In genomic region chr2:101262142-101262541, GRCh38 we compare ENCODE assay signal across 27 cellular contexts.
"Had no signal": no experiment of that assay in that cellular context is flagged by ENCODE, and none has a peak within 500 bp of the region (broad histone marks: within the 10 kb centered on the region; RNA-seq: fewer than 3 reads in every experiment).

No MANE protein-coding gene starts in this region.

- H3K9me3 Mint-ChIP-seq: activated CD4-positive, alpha-beta memory T cell treated with anti-CD3 and anti-CD28 coated beads for 36 hours; activated CD4-positive, alpha-beta T cell treated with anti-CD3 and anti-CD28 coated beads, Interleukin-2, amount 10 ng/mL, durations not matched to agents 24 days and 14 days; activated naive CD4-positive, alpha-beta T cell treated with anti-CD3 and anti-CD28 coated beads for 36 hours; activated naive CD8-positive, alpha-beta T cell treated with anti-CD3 and anti-CD28 coated beads, Interleukin-2, amount 50 U/mL, for 24 hours; naive thymus-derived CD4-positive, alpha-beta T cell had no signal

- H3K27ac ChIP-seq: breast epithelium, coronary artery, pancreas, psoas muscle, spleen, tibial nerve had no signal

- H3K27me3 Mint-ChIP-seq: activated CD4-positive, alpha-beta memory T cell treated with anti-CD3 and anti-CD28 coated beads for 36 hours; activated CD4-positive, alpha-beta T cell treated with anti-CD3 and anti-CD28 coated beads, Interleukin-2, amount 10 ng/mL, durations not matched to agents 24 days and 14 days; activated naive CD8-positive, alpha-beta T cell treated with anti-CD3 and anti-CD28 coated beads, Interleukin-2, amount 50 U/mL, for 24 hours; naive thymus-derived CD4-positive, alpha-beta T cell; T-helper 17 cell had no signal

- H3K4me3 Mint-ChIP-seq: activated CD4-positive, alpha-beta memory T cell treated with anti-CD3 and anti-CD28 coated beads for 36 hours; activated CD4-positive, alpha-beta T cell treated with anti-CD3 and anti-CD28 coated beads, Interleukin-2, amount 10 ng/mL, durations not matched to agents 24 days and 14 days; activated naive CD4-positive, alpha-beta T cell treated with anti-CD3 and anti-CD28 coated beads for 36 hours; activated naive CD8-positive, alpha-beta T cell treated with anti-CD3 and anti-CD28 coated beads, Interleukin-2, amount 50 U/mL, for 24 hours; naive thymus-derived CD4-positive, alpha-beta T cell; T-helper 17 cell had no signal

- H3K4me3 ChIP-seq: breast epithelium, coronary artery, dorsolateral prefrontal cortex, gastrocnemius medialis, pancreas, psoas muscle, spleen, tibial nerve had no signal

- H3K9me3 ChIP-seq: breast epithelium, gastrocnemius medialis, pancreas, psoas muscle, spleen had no signal

- H3K4me1 ChIP-seq: breast epithelium had no signal

- H3K27ac Mint-ChIP-seq: activated CD4-positive, alpha-beta memory T cell treated with anti-CD3 and anti-CD28 coated beads for 36 hours; activated CD4-positive, alpha-beta T cell treated with anti-CD3 and anti-CD28 coated beads, Interleukin-2, amount 10 ng/mL, durations not matched to agents 24 days and 14 days; activated naive CD4-positive, alpha-beta T cell treated with anti-CD3 and anti-CD28 coated beads for 36 hours; activated naive CD8-positive, alpha-beta T cell treated with anti-CD3 and anti-CD28 coated beads, Interleukin-2, amount 50 U/mL, for 24 hours had no signal

- H3K27me3 ChIP-seq: breast epithelium, dorsolateral prefrontal cortex, gastrocnemius medialis, pancreas, spleen, tibial nerve had no signal

- DNase-seq: activated CD4-positive, alpha-beta memory T cell treated with anti-CD3 and anti-CD28 coated beads for 36 hours; activated CD4-positive, alpha-beta T cell treated with anti-CD3 and anti-CD28 coated beads, Interleukin-2, amount 10 ng/mL, durations not matched to agents 24 days and 14 days; activated CD4-positive, CD25-positive, alpha-beta regulatory T cell treated with anti-CD3 and anti-CD28 coated beads, Interleukin-2, amount 50 U/mL, for 72 hours; activated CD8-positive, alpha-beta memory T cell treated with anti-CD3 and anti-CD28 coated beads, Interleukin-2, amount 50 U/mL, for 4 hours; activated effector memory CD4-positive, alpha-beta T cell treated with anti-CD3 and anti-CD28 coated beads, Interleukin-2, amount 50 U/mL, for 16 hours; activated naive CD4-positive, alpha-beta T cell treated with anti-CD3 and anti-CD28 coated beads for 36 hours; activated naive CD8-positive, alpha-beta T cell treated with anti-CD3 and anti-CD28 coated beads, Interleukin-2, amount 50 U/mL, for 24 hours; activated T-cell treated with anti-CD3 and anti-CD28 coated beads, Interleukin-2, amount 50 U/mL, for 48 hours; amygdala; dorsolateral prefrontal cortex; effector memory CD4-positive, alpha-beta T cell; erythroblast; gastrocnemius medialis; glutamatergic neuron; hippocampal formation; left cardiac atrium; midbrain; naive thymus-derived CD4-positive, alpha-beta T cell; pancreas; psoas muscle; spleen; stimulated activated naive CD4-positive, alpha-beta T cell treated with Interleukin-2 at 50 U/mL for 16 hours; T-helper 17 cell; T1000 had no signal

- ATAC-seq: activated naive CD8-positive, alpha-beta T cell treated with anti-CD3 and anti-CD28 coated beads, Interleukin-2, amount 50 U/mL, for 24 hours; gastrocnemius medialis; naive thymus-derived CD4-positive, alpha-beta T cell; pancreas; psoas muscle; T-helper 17 cell had no signal
